In genomic region chr1:231236131-231236571, GRCh38 we compare ENCODE assay signal across 23 cellular contexts. TPM values are rescaled to one million over a fixed set of nuclear protein-coding genes. Genes with fewer than 3 reads are reported as not detected.
DNase-seq lines count a peak whose midpoint lies in the region; ATAC-seq and TF ChIP-seq lines count a peak whose summit lies in the region.
"Had no signal": no experiment of that assay in that cellular context is flagged by ENCODE, and none has a peak within 500 bp of the region (broad histone marks: within the 10 kb centered on the region; RNA-seq: fewer than 3 reads in every experiment).

No MANE protein-coding gene starts in this region.

- H3K36me3 Mint-ChIP-seq in activated T-cell treated with anti-CD3 and anti-CD28 coated beads, Interleukin-2, amount 50 U/mL, for 72 hours (ENCODE audit: insufficient read depth in 2 of 2), result peaks cover 17 to 18% of the 10 kb centered on the region in 2 donors
- H3K36me3 Mint-ChIP-seq in activated T-cell treated with anti-CD3 and anti-CD28 coated beads, Interleukin-2, amount 50 U/mL, for 4 hours (ENCODE audit: insufficient read depth), result peaks cover 40% of the 10 kb centered on the region

- H3K4me3 Mint-ChIP-seq in activated T-cell treated with anti-CD3 and anti-CD28 coated beads, Interleukin-2, amount 50 U/mL, for 72 hours, result peak overlapping the region in 1 of 2 donors; percentile 13
- no peak overlapping the region for H3K4me3 Mint-ChIP-seq in activated T-cell treated with anti-CD3 and anti-CD28 coated beads, Interleukin-2, amount 50 U/mL, for 4 hours
- H3K4me3 Mint-ChIP-seq: activated B cell treated with CpG ODN at 0.5 μM for 24 hours; activated CD4-positive, alpha-beta memory T cell treated with anti-CD3 and anti-CD28 coated beads for 36 hours; natural killer cell treated with Interleukin-12 subunit alpha and Interleukin-12 subunit beta and Interleukin-15 and Interleukin-18, amount 100 ng/mL, for 72 hours had no signal

- H3K9me3 Mint-ChIP-seq in activated T-cell treated with anti-CD3 and anti-CD28 coated beads, Interleukin-2, amount 50 U/mL, for 72 hours, result no peaks in the 10 kb centered on the region
- H3K9me3 Mint-ChIP-seq in activated T-cell treated with anti-CD3 and anti-CD28 coated beads, Interleukin-2, amount 50 U/mL, for 4 hours, result no peaks in the 10 kb centered on the region
- H3K9me3 Mint-ChIP-seq: activated B cell treated with CpG ODN at 0.5 μM for 24 hours; activated CD4-positive, alpha-beta memory T cell treated with anti-CD3 and anti-CD28 coated beads for 36 hours; natural killer cell treated with Interleukin-12 subunit alpha and Interleukin-12 subunit beta and Interleukin-15 and Interleukin-18, amount 100 ng/mL, for 72 hours had no signal

- no peak for ATAC-seq in activated T-cell treated with anti-CD3 and anti-CD28 coated beads, Interleukin-2, amount 50 U/mL, for 72 hours (replicated peaks in 1 of 2)
- ATAC-seq in activated T-cell treated with anti-CD3 and anti-CD28 coated beads, Interleukin-2, amount 50 U/mL, for 4 hours, result no peak
- ATAC-seq: HCT116; natural killer cell treated with Interleukin-12 subunit alpha and Interleukin-12 subunit beta and Interleukin-15 and Interleukin-18, amount 100 ng/mL, for 72 hours had no signal

- H3K4me1 Mint-ChIP-seq in activated T-cell treated with anti-CD3 and anti-CD28 coated beads, Interleukin-2, amount 50 U/mL, for 72 hours (ENCODE audit: low read depth), result peaks cover 54% of the 10 kb centered on the region
- H3K4me1 Mint-ChIP-seq in activated T-cell treated with anti-CD3 and anti-CD28 coated beads, Interleukin-2, amount 50 U/mL, for 4 hours (ENCODE audit: low read depth), result peaks cover 50% of the 10 kb centered on the region

- TF ChIP-seq EP300 in transverse colon (IDR thresholded peaks at IDR 0.05; ENCODE audit: low read depth), result no peak

- TF ChIP-seq POLR2A in transverse colon (IDR thresholded peaks at IDR 0.05), result no peak

- H3K36me3 ChIP-seq in adipocyte (ENCODE audit: control insufficient read depth, insufficient read depth, low read length, severe bottlenecking), result peaks cover 23% of the 10 kb centered on the region
- peaks cover 5% of the 10 kb centered on the region for H3K36me3 ChIP-seq in mucosa of stomach (ENCODE audit: control insufficient read depth, insufficient read depth, low read length)
- peaks cover 0 to 12% (median 5%) of the 10 kb centered on the region in 4 donors for H3K36me3 ChIP-seq in transverse colon
- H3K36me3 ChIP-seq: uterus had no signal

- WGBS in transverse colon (ENCODE audit: low coverage in 1 of 2), 2 donors, result 47% methylated on average over 4 of the region's 4 CpGs

- in situ Hi-C loops in transverse colon (cut with MboI; ENCODE audit: low pct_ligation_motif_present in 1 of 4, low pct_unique_long_range_greater_than_20kb in 1 of 4, low sequenced_read_pairs in 3 of 4), result no loop called here

- H3K9ac ChIP-seq in adipocyte (ENCODE audit: low read length) (peak overlapping the region; percentile 52), mucosa of stomach (ENCODE audit: low read length) (peak overlapping the region; percentile 32)
- H3K9ac ChIP-seq: BLaER1 had no signal

- H3K27me3 Mint-ChIP-seq in activated T-cell treated with anti-CD3 and anti-CD28 coated beads, Interleukin-2, amount 50 U/mL, for 72 hours (ENCODE audit: low read depth), result no peaks in the 10 kb centered on the region
- no peaks in the 10 kb centered on the region for H3K27me3 Mint-ChIP-seq in activated T-cell treated with anti-CD3 and anti-CD28 coated beads, Interleukin-2, amount 50 U/mL, for 4 hours (ENCODE audit: low read depth)
- H3K27me3 Mint-ChIP-seq: activated B cell treated with CpG ODN at 0.5 μM for 24 hours; activated CD4-positive, alpha-beta memory T cell treated with anti-CD3 and anti-CD28 coated beads for 36 hours; natural killer cell treated with Interleukin-12 subunit alpha and Interleukin-12 subunit beta and Interleukin-15 and Interleukin-18, amount 100 ng/mL, for 72 hours had no signal

- peak overlapping the region; percentile 47 to 80 (median 78) for H3K27ac ChIP-seq in transverse colon
- H3K27ac ChIP-seq: BLaER1, SJSA1, uterus had no signal

- H3K27ac Mint-ChIP-seq in activated T-cell treated with anti-CD3 and anti-CD28 coated beads, Interleukin-2, amount 50 U/mL, for 72 hours, result peak overlapping the region; percentile 71
- H3K27ac Mint-ChIP-seq: activated B cell treated with CpG ODN at 0.5 μM for 24 hours; activated CD4-positive, alpha-beta memory T cell treated with anti-CD3 and anti-CD28 coated beads for 36 hours had no signal

- intact Hi-C loops in transverse colon (cut with DNase I; ENCODE audit: low total_unique reads), result no loop called here

- TF ChIP-seq CTCF in transverse colon (IDR thresholded peaks at IDR 0.05) (no peak), GM10266 (IDR thresholded peaks at IDR 0.05; ENCODE audit: control insufficient read depth, insufficient read depth, low read depth, missing control alignments) (no peak)

- H3K9me3 ChIP-seq in adipocyte (ENCODE audit: control insufficient read depth, low read length), result no peaks in the 10 kb centered on the region
- no peaks in the 10 kb centered on the region for H3K9me3 ChIP-seq in mucosa of stomach (ENCODE audit: control insufficient read depth, low read length)
- H3K9me3 ChIP-seq in transverse colon, result no peaks in the 10 kb centered on the region
- H3K9me3 ChIP-seq: BLaER1, MG63, SJSA1, uterus had no signal

- H3K4me3 ChIP-seq in adipocyte (ENCODE audit: low read length), result peak overlapping the region; percentile 16
- H3K4me3 ChIP-seq in mucosa of stomach (ENCODE audit: low read length), result no peak overlapping the region
- no peak overlapping the region for H3K4me3 ChIP-seq in transverse colon
- H3K4me3 ChIP-seq: BLaER1, lung, MG63, SJSA1, uterus had no signal

- DNase-seq in activated T-cell treated with anti-CD3 and anti-CD28 coated beads, Interleukin-2, amount 50 U/mL, for 72 hours, result no peak
- no peak for DNase-seq in activated T-cell treated with anti-CD3 and anti-CD28 coated beads, Interleukin-2, amount 50 U/mL, for 4 hours
- DNase-seq in adipocyte (ENCODE audit: low read depth), result no peak
- no peak for DNase-seq in transverse colon
- DNase-seq in GM10266 (ENCODE audit: extremely low spot score), result no peak
- DNase-seq in SW 1271 (lab: John Stamatoyannopoulos, UW), result no peak
- DNase-seq in OCI-M1 (lab: John Stamatoyannopoulos, UW), result no peak
- DNase-seq: activated B cell treated with CpG ODN at 0.5 μM for 24 hours; activated CD4-positive, alpha-beta memory T cell treated with anti-CD3 and anti-CD28 coated beads for 36 hours; activated naive CD4-positive, alpha-beta T cell treated with anti-CD3 and anti-CD28 coated beads, Interleukin-2, amount 50 U/mL, for 16 hours; activated T-cell treated with anti-CD3 and anti-CD28 coated beads, Interleukin-2, amount 50 U/mL, for 1 hour; DMS 273 treated with DMSO at 0.1 percent for 48 hours; head of caudate nucleus; MG63; NCI-H1694 treated with DMSO at 0.1 percent for 48 hours; substantia nigra; uterus had no signal

- H3K27me3 ChIP-seq in adipocyte (replicated peaks; ENCODE audit: control insufficient read depth, insufficient read depth, low read length) (no peaks in the 10 kb centered on the region), mucosa of stomach (ENCODE audit: control insufficient read depth, insufficient read depth, low read length) (no peaks in the 10 kb centered on the region), transverse colon (no peaks in the 10 kb centered on the region)
- H3K27me3 ChIP-seq: BLaER1, MG63, SJSA1, uterus had no signal

- H3K4me1 ChIP-seq in adipocyte (ENCODE audit: control insufficient read depth, insufficient read depth, low read length) (peaks cover 36% of the 10 kb centered on the region), mucosa of stomach (ENCODE audit: control insufficient read depth, insufficient read depth, low read length) (peaks cover 43% of the 10 kb centered on the region), transverse colon (peaks cover 5 to 64% (median 47%) of the 10 kb centered on the region in 4 donors)
- H3K4me1 ChIP-seq: SJSA1, uterus had no signal

RNA-seq across cellular contexts. Expression of gene GNPAT, which starts 4.9 kb away (rescaled TPM):
- 10 to 100 TPM; 55.0 to 60.1 TPM for total RNA-seq in activated T-cell treated with anti-CD3 and anti-CD28 coated beads, Interleukin-2, amount 50 U/mL, for 72 hours
- 10 to 100 TPM; 37.1 to 39.8 (median 39.5) TPM for total RNA-seq in activated T-cell treated with anti-CD3 and anti-CD28 coated beads, Interleukin-2, amount 50 U/mL, for 4 hours
- 100 to 1,000 TPM in 1 of 4 donors, 10 to 100 TPM in 3; 19.5 to 123 (median 36.8) TPM for total RNA-seq in transverse colon
